In genomic region chr1:182122855-182123254, GRCh38 we compare ENCODE assay signal across 26 cellular contexts.
DNase-seq lines count a peak whose midpoint lies in the region; ATAC-seq and TF ChIP-seq lines count a peak whose summit lies in the region.
"Had no signal": no experiment of that assay in that cellular context is flagged by ENCODE, and none has a peak within 500 bp of the region (broad histone marks: within the 10 kb centered on the region; RNA-seq: fewer than 3 reads in every experiment).

No MANE protein-coding gene starts in this region.

- H3K79me2 ChIP-seq in GM23248 (ENCODE audit: insufficient read depth): no peaks in the 10 kb centered on the region

- H2BK15ac ChIP-seq in mesenchymal stem cell (ENCODE audit: low read depth, poor library complexity, severe bottlenecking): no peak overlapping the region

- TF ChIP-seq POLR2A in stomach (IDR thresholded peaks at IDR 0.05): no peak

- H4K91ac ChIP-seq in mesenchymal stem cell (ENCODE audit: low read length): no peak overlapping the region

- H3K4me2 ChIP-seq in GM23248 (ENCODE audit: unreplicated experiment) (no peak overlapping the region), mesenchymal stem cell (ENCODE audit: low read length, poor library complexity, severe bottlenecking) (no peak overlapping the region)
- H3K4me2 ChIP-seq: BLaER1 treated with 17β-estradiol and CSF1 and Interleukin-3, amounts not matched to agents 10 nM and 100 nM had no signal

- no peak overlapping the region for H3K14ac ChIP-seq in mesenchymal stem cell (ENCODE audit: low read length in 2 of 2)

- H3F3A ChIP-seq in GM23248 (ENCODE audit: insufficient read depth): no peaks in the 10 kb centered on the region

- H3K4ac ChIP-seq in mesenchymal stem cell (ENCODE audit: low read depth in 1 of 2, low read length in 2 of 2): no peak overlapping the region

- no peak overlapping the region for H3K27ac Mint-ChIP-seq in endodermal cell
- H3K27ac Mint-ChIP-seq: CD4-positive, alpha-beta T cell had no signal

- no peak for ATAC-seq in HG02970 (IDR thresholded peaks at IDR 0.05; ENCODE audit: low FRiP score, unreplicated experiment)
- ATAC-seq: GM12878, HepG2, K562, PC-3, Right ventricle myocardium inferior had no signal

- no peaks in the 10 kb centered on the region for H3K36me3 Mint-ChIP-seq in endodermal cell (ENCODE audit: low read depth)

- DNase-seq in GM23248 (peak; percentile 7), dedifferentiated amniotic fluid mesenchymal stem cell (ENCODE audit: extremely low spot score) (peak; percentile 32), mesenchymal stem cell (no peak), stomach (no peak), AG20443 (ENCODE audit: low spot score) (no peak), endodermal cell (no peak)
- DNase-seq in activated CD4-positive, alpha-beta T cell treated with anti-CD3 and anti-CD28 coated beads, Interleukin-2, amount 50 U/mL, for 4 hours: no peak
- DNase-seq: AML-193; CD4-positive, alpha-beta T cell; GDM1; MV-4-11; NCI-H1105 treated with DMSO at 0.1 percent for 48 hours; NCI-H146; NCI-H1930; NCI-H2107; NCI-H446; NCI-H82; NK-92 treated with Interleukin-12 subunit alpha and Interleukin-12 subunit beta, amount 100 ng/mL, for 24 hours had no signal

- TF ChIP-seq EP300 in stomach (IDR thresholded peaks at IDR 0.05): no peak

- no peak overlapping the region for H2AK5ac ChIP-seq in mesenchymal stem cell (ENCODE audit: low read length, severe bottlenecking)

- no peak overlapping the region for H3K23ac ChIP-seq in mesenchymal stem cell (ENCODE audit: low read length in 2 of 2)

- no peaks in the 10 kb centered on the region for H4K20me1 ChIP-seq in GM23248 (ENCODE audit: insufficient read depth)
- H4K20me1 ChIP-seq: BLaER1 treated with 17β-estradiol and CSF1 and Interleukin-3, amounts not matched to agents 10 nM and 100 nM had no signal

- H3K27me3 ChIP-seq in GM23248 (replicated peaks; ENCODE audit: insufficient read depth) (0 out of 2 replicates have a peak, but pooled peaks cover 3% of the 10 kb centered on the region), mesenchymal stem cell (ENCODE audit: control insufficient read depth in 1 of 2, insufficient read depth in 1 of 2, low read length in 2 of 2) (peaks cover 0 to 4% of the 10 kb centered on the region in 2 experiments), stomach (no peaks in the 10 kb centered on the region), endodermal cell (ENCODE audit: control insufficient read depth, insufficient read depth, low read length, poor library complexity, severe bottlenecking) (no peaks in the 10 kb centered on the region)
- H3K27me3 ChIP-seq: BLaER1 treated with 17β-estradiol and CSF1 and Interleukin-3, amounts not matched to agents 10 nM and 100 nM; SJSA1 had no signal

- no peak overlapping the region for H3K4me3 Mint-ChIP-seq in endodermal cell
- H3K4me3 Mint-ChIP-seq: CD4-positive, alpha-beta T cell had no signal

- H2BK5ac ChIP-seq in mesenchymal stem cell (ENCODE audit: low read depth, low read length, poor library complexity, severe bottlenecking): no peak overlapping the region

- H3K9me3 ChIP-seq in GM23248 (ENCODE audit: low read depth): no peaks in the 10 kb centered on the region
- no peaks in the 10 kb centered on the region for H3K9me3 ChIP-seq in mesenchymal stem cell (ENCODE audit: control insufficient read depth, low read length)
- H3K9me3 ChIP-seq in stomach: no peaks in the 10 kb centered on the region
- H3K9me3 ChIP-seq in endodermal cell (ENCODE audit: control insufficient read depth, low read length): no peaks in the 10 kb centered on the region
- H3K9me3 ChIP-seq: BLaER1 treated with 17β-estradiol and CSF1 and Interleukin-3, amounts not matched to agents 10 nM and 100 nM; SJSA1 had no signal

- H3K36me3 ChIP-seq in GM23248 (ENCODE audit: low read depth) (no peaks in the 10 kb centered on the region), mesenchymal stem cell (ENCODE audit: control insufficient read depth in 1 of 2, insufficient read depth in 2 of 2, low read depth in 1 of 2, low read length in 2 of 2) (no peaks in the 10 kb centered on the region), stomach (no peaks in the 10 kb centered on the region), endodermal cell (ENCODE audit: control insufficient read depth, insufficient read depth, low read length) (no peaks in the 10 kb centered on the region)
- H3K36me3 ChIP-seq: BLaER1 treated with 17β-estradiol and CSF1 and Interleukin-3, amounts not matched to agents 10 nM and 100 nM; SJSA1 had no signal

- H2AFZ ChIP-seq in GM23248 (no peak overlapping the region), mesenchymal stem cell (ENCODE audit: low read depth, low read length) (no peak overlapping the region)

- H3K27ac ChIP-seq in GM23248 (no peak overlapping the region), mesenchymal stem cell (ENCODE audit: low read length, poor library complexity, severe bottlenecking) (peak overlapping the region; percentile 20), stomach (peak overlapping the region in 4 of 5 donors; percentile 61 to 81 (median 77)), endodermal cell (ENCODE audit: low read depth, low read length) (no peak overlapping the region)
- H3K27ac ChIP-seq: BLaER1 treated with 17β-estradiol and CSF1 and Interleukin-3, amounts not matched to agents 10 nM and 100 nM; SJSA1 had no signal

- in situ Hi-C loops in GM23248 (cut with MboI): no loop called here

- H4K8ac ChIP-seq in mesenchymal stem cell (ENCODE audit: low read length): no peak overlapping the region

- H2BK12ac ChIP-seq in mesenchymal stem cell (ENCODE audit: low read length in 2 of 2): no peak overlapping the region

- H3K4me1 ChIP-seq in GM23248 (ENCODE audit: insufficient read depth): no peaks in the 10 kb centered on the region
- peaks cover 11% of the 10 kb centered on the region for H3K4me1 ChIP-seq in mesenchymal stem cell (ENCODE audit: control insufficient read depth, insufficient read depth, low read depth, low read length)
- peaks cover 10 to 40% (median 28%) of the 10 kb centered on the region in 4 donors for H3K4me1 ChIP-seq in stomach
- H3K4me1 ChIP-seq in endodermal cell (ENCODE audit: control insufficient read depth, insufficient read depth, low read length): no peaks in the 10 kb centered on the region
- H3K4me1 ChIP-seq: SJSA1 had no signal

- TF ChIP-seq CTCF in stomach (IDR thresholded peaks at IDR 0.05) (no peak), endodermal cell (conservative IDR thresholded peaks at IDR 0.05) (no peak)

- intact Hi-C loops in stomach (cut with DNase I; ENCODE audit: low total_unique reads): no loop called here

- no peak overlapping the region for H2BK120ac ChIP-seq in mesenchymal stem cell (ENCODE audit: low read depth, low read length)

- no peaks in the 10 kb centered on the region for H3K79me1 ChIP-seq in mesenchymal stem cell (replicated peaks; ENCODE audit: low read length, poor library complexity, severe bottlenecking)

- H3K9me2 ChIP-seq in GM23248 (ENCODE audit: insufficient read depth): no peaks in the 10 kb centered on the region

- no peaks in the 10 kb centered on the region for H3K9me3 Mint-ChIP-seq in endodermal cell
- H3K9me3 Mint-ChIP-seq: CD4-positive, alpha-beta T cell had no signal

- peaks cover 1% of the 10 kb centered on the region for H3K4me1 Mint-ChIP-seq in endodermal cell

- H3K4me3 ChIP-seq in GM23248: no peak overlapping the region
- H3K4me3 ChIP-seq in mesenchymal stem cell (ENCODE audit: insufficient read depth in 1 of 2, low read depth in 1 of 2, low read length in 2 of 2): no peak overlapping the region
- no peak overlapping the region for H3K4me3 ChIP-seq in stomach
- no peak overlapping the region for H3K4me3 ChIP-seq in endodermal cell (ENCODE audit: low read length)
- H3K4me3 ChIP-seq: BLaER1 treated with 17β-estradiol and CSF1 and Interleukin-3, amounts not matched to agents 10 nM and 100 nM; GM12878; K562; SJSA1 had no signal

- no peaks in the 10 kb centered on the region for H3K27me3 Mint-ChIP-seq in endodermal cell (ENCODE audit: insufficient read depth)
- H3K27me3 Mint-ChIP-seq: CD4-positive, alpha-beta T cell had no signal

- H3K9ac ChIP-seq in GM23248: no peak overlapping the region
- no peak overlapping the region for H3K9ac ChIP-seq in mesenchymal stem cell (ENCODE audit: low read length)
- H3K9ac ChIP-seq in endodermal cell (ENCODE audit: extremely low read depth, low read length, poor library complexity, severe bottlenecking): no peak overlapping the region
- H3K9ac ChIP-seq: BLaER1 treated with 17β-estradiol and CSF1 and Interleukin-3, amounts not matched to agents 10 nM and 100 nM had no signal

- no peak overlapping the region for H3K18ac ChIP-seq in mesenchymal stem cell (ENCODE audit: low read depth in 1 of 2, low read length in 2 of 2)

Comparison
In these comparisons a context has a peak if more than half of its experiments do, and no peak if none do; other contexts are left out.
1. DNase-seq: peak in GM23248 (single experiment) and dedifferentiated amniotic fluid mesenchymal stem cell (single experiment); none in mesenchymal stem cell (single experiment), stomach (single experiment), activated CD4-positive, alpha-beta T cell treated with anti-CD3 and anti-CD28 coated beads, Interleukin-2, amount 50 U/mL, for 4 hours (0 of 2), AG20443 (single experiment) and endodermal cell (single experiment).
2. H3K27ac ChIP-seq: peak in mesenchymal stem cell (single experiment) and stomach (4 of 5); none in GM23248 (single experiment) and endodermal cell (single experiment).